1 cellular context compared by ENCODE assay signal in the genomic region with DNA sequence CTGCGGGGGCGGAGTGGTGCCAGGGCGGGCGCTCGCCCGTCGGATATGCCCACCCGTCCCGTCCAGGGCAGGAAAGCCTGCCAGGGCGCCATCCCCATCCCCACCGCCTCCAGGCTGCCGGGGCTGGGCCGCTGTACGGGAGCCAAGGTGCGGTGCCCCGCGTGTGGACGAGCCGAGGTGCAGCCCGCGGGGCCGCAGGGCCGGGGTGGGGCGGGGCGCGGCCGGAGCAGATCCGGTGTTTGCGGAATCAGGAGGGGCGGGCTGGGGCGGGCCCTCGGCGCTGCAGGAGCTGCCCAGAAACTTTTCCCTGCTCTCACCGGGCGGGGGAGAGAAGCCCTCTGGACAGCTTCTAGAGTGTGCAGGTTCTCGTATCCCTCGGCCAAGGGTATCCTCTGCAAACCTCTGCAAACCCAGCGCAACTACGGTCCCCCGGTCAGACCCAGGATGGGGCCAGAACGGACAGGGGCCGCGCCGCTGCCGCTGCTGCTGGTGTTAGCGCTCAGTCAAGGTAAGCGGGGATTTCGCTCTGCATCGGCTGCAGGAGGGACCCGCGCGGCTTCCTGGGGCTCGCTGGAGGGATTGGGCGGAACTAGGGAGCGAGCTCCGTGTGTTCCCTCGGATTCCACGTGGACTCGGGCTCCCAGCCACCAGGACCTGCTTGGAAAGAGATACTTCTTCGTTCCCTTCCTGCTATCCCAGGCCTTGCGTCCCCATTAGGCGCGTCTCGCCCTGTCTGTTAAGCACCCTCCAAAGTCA.
A peak's percentile ranks its signal among the peaks of the same experiment; 100 is the strongest.
TF ChIP-seq lines count a peak whose summit lies in the region.

A gene (plus strand): TSS at position 328 of the 756 bp plus-strand sequence. CDS start 117 bp downstream, at position 445.

TF ChIP-seq in HepG2, 621 proteins besides CTCF, POLR2A, EP300 and RAD21 (continued from another document and continues in another):
- TF ChIP-seq KMT2A (CRISPR knock-in tag; IDR thresholded peaks at IDR 0.05) (peak; percentile 90), ZNF207 (IDR thresholded peaks at IDR 0.05; ENCODE audit: borderline replicate concordance) (no peak), ZNF121 (CRISPR knock-in tag; IDR thresholded peaks at IDR 0.05) (no peak), MLLT10 (CRISPR knock-in tag; IDR thresholded peaks at IDR 0.05) (no peak), ZNF558 (CRISPR knock-in tag; IDR thresholded peaks at IDR 0.05; ENCODE audit: borderline replicate concordance) (no peak; the same call in 1 of the 2 replicates), ZMAT3 (CRISPR knock-in tag; conservative IDR thresholded peaks at IDR 0.05) (peak; percentile 79), POLR2AphosphoS2 (IDR thresholded peaks at IDR 0.05; ENCODE audit: low read depth, low read length) (no peak), KLF15 (CRISPR knock-in tag; IDR thresholded peaks at IDR 0.05; ENCODE audit: borderline replicate concordance) (no peak), HDAC6 (IDR thresholded peaks at IDR 0.05; ENCODE audit: low read depth, low read length) (no peak), GLI4 (CRISPR knock-in tag; IDR thresholded peaks at IDR 0.05; ENCODE audit: borderline replicate concordance) (peak; percentile 40; the same call in 1 of the 2 replicates), SAFB2 (CRISPR knock-in tag; IDR thresholded peaks at IDR 0.05; ENCODE audit: borderline replicate concordance, low read depth) (peak; percentile 74; the same call in 1 of the 2 replicates), SATB2 (CRISPR knock-in tag; IDR thresholded peaks at IDR 0.05) (no peak; the same call in 1 of the 2 replicates), ZBTB7B (CRISPR knock-in tag; IDR thresholded peaks at IDR 0.05) (peak; percentile 46; the same call in 1 of the 2 replicates), ZNF44 (CRISPR knock-in tag; IDR thresholded peaks at IDR 0.05) (no peak), ARID2 (CRISPR knock-in tag; IDR thresholded peaks at IDR 0.05; ENCODE audit: borderline replicate concordance) (0 out of 2 replicates have a peak, but pooled peaks have one; percentile 86), SIN3A (IDR thresholded peaks at IDR 0.05; ENCODE audit: borderline replicate concordance, low read depth, low read length) (peak; percentile 56; the same call in 1 of the 2 replicates), MYC (CRISPR knock-in tag; IDR thresholded peaks at IDR 0.05; ENCODE audit: borderline replicate concordance) (peak; percentile 55), RCOR2 (CRISPR knock-in tag; IDR thresholded peaks at IDR 0.05) (no peak), ZNF879 (CRISPR knock-in tag; IDR thresholded peaks at IDR 0.05) (no peak), HHEX (CRISPR knock-in tag; IDR thresholded peaks at IDR 0.05) (no peak), PCBP1 (IDR thresholded peaks at IDR 0.05; ENCODE audit: borderline replicate concordance, low read depth, low read length) (no peak), ZNF484 (CRISPR knock-in tag; IDR thresholded peaks at IDR 0.05; ENCODE audit: borderline replicate concordance, low read depth) (no peak), GTF2F1 (IDR thresholded peaks at IDR 0.05; ENCODE audit: low read length) (no peak), PITX1 (CRISPR knock-in tag; IDR thresholded peaks at IDR 0.05) (no peak; the same call in 1 of the 2 replicates), CEBPG (CRISPR knock-in tag; IDR thresholded peaks at IDR 0.05) (no peak; the same call in 1 of the 2 replicates), ZNF546 (CRISPR knock-in tag; conservative IDR thresholded peaks at IDR 0.05) (0 out of 2 replicates have a peak, but pooled peaks have one; percentile 40), TAF15 (IDR thresholded peaks at IDR 0.05; ENCODE audit: low read depth, low read length, poor library complexity, severe bottlenecking) (no peak), ZNF24 (IDR thresholded peaks at IDR 0.05) (no peak), JARID2 (CRISPR knock-in tag; IDR thresholded peaks at IDR 0.05; ENCODE audit: insufficient replicate concordance) (no peak), NFIB (CRISPR knock-in tag; IDR thresholded peaks at IDR 0.05; ENCODE audit: borderline replicate concordance) (no peak), ZKSCAN1 (IDR thresholded peaks at IDR 0.05; ENCODE audit: low read length) (no peak), PAF1 (CRISPR knock-in tag; IDR thresholded peaks at IDR 0.05) (no peak), SPEN (CRISPR knock-in tag; IDR thresholded peaks at IDR 0.05; ENCODE audit: low read depth) (peak; percentile 43), MIER3 (CRISPR knock-in tag; IDR thresholded peaks at IDR 0.05; ENCODE audit: borderline replicate concordance) (peak; percentile 9), ZFAT (CRISPR knock-in tag; conservative IDR thresholded peaks at IDR 0.05) (no peak), ZNF101 (CRISPR knock-in tag; IDR thresholded peaks at IDR 0.05; ENCODE audit: borderline replicate concordance, low read depth) (no peak), DNMT3B (CRISPR knock-in tag; conservative IDR thresholded peaks at IDR 0.05) (no peak; the same call in 1 of the 2 replicates), CBX1 (IDR thresholded peaks at IDR 0.05; ENCODE audit: low read depth) (no peak), HMG20B (CRISPR knock-in tag; conservative IDR thresholded peaks at IDR 0.05) (no peak), NFKBIZ (CRISPR knock-in tag; IDR thresholded peaks at IDR 0.05) (no peak), NAIF1 (CRISPR knock-in tag; IDR thresholded peaks at IDR 0.05; ENCODE audit: borderline replicate concordance) (no peak), ZNF557 (CRISPR knock-in tag; IDR thresholded peaks at IDR 0.05) (no peak)
- TF ChIP-seq, protein P1, sequence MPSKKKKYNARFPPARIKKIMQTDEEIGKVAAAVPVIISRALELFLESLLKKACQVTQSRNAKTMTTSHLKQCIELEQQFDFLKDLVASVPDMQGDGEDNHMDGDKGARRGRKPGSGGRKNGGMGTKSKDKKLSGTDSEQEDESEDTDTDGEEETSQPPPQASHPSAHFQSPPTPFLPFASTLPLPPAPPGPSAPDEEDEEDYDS (CRISPR knock-in tag; IDR thresholded peaks at IDR 0.05) = peak; percentile 89
- TF ChIP-seq, protein P2, sequence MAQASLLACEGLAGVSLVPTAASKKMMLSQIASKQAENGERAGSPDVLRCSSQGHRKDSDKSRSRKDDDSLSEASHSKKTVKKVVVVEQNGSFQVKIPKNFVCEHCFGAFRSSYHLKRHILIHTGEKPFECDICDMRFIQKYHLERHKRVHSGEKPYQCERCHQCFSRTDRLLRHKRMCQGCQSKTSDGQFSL (CRISPR knock-in tag; IDR thresholded peaks at IDR 0.05) = no peak
- TF ChIP-seq, protein P3, sequence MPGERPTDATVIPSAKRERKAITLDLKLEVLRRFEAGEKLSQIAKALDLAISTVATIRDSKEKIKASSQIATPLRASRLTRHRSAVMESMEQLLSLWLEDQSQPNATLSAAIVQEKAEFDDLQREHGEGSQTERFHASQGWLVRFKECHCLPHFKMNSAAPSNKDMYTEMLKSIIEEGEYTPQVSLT (CRISPR knock-in tag; IDR thresholded peaks at IDR 0.05; ENCODE audit: borderline replicate concordance, low read depth) = no peak
- TF ChIP-seq, protein P4, sequence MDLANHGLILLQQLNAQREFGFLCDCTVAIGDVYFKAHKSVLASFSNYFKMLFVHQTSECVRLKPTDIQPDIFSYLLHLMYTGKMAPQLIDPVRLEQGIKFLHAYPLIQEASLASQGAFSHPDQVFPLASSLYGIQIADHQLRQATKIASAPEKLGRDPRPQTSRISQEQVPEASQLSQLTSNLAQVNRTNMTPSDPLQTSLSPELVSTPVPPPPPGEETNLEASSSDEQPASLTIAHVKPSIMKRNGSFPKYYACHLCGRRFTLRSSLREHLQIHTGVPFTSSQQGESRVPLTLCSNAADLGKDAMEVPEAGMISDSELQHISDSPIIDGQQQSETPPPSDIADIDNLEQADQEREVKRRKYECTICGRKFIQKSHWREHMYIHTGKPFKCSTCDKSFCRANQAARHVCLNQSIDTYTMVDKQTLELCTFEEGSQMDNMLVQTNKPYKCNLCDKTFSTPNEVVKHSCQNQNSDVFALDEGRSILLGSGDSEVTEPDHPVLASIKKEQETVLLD (CRISPR knock-in tag; IDR thresholded peaks at IDR 0.05; ENCODE audit: low read depth) = peak; percentile 58; the same call in 1 of the 2 replicates
- TF ChIP-seq, protein P5, sequence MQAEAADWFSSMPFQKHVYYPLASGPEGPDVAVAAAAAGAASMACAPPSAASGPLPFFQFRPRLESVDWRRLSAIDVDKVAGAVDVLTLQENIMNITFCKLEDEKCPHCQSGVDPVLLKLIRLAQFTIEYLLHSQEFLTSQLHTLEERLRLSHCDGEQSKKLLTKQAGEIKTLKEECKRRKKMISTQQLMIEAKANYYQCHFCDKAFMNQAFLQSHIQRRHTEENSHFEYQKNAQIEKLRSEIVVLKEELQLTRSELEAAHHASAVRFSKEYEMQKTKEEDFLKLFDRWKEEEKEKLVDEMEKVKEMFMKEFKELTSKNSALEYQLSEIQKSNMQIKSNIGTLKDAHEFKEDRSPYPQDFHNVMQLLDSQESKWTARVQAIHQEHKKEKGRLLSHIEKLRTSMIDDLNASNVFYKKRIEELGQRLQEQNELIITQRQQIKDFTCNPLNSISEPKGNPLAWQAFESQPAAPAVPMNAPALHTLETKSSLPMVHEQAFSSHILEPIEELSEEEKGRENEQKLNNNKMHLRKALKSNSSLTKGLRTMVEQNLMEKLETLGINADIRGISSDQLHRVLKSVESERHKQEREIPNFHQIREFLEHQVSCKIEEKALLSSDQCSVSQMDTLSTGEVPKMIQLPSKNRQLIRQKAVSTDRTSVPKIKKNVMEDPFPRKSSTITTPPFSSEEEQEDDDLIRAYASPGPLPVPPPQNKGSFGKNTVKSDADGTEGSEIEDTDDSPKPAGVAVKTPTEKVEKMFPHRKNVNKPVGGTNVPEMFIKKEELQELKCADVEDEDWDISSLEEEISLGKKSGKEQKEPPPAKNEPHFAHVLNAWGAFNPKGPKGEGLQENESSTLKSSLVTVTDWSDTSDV (CRISPR knock-in tag; IDR thresholded peaks at IDR 0.05) = no peak; the same call in 1 of the 2 replicates
- TF ChIP-seq, protein P6, sequence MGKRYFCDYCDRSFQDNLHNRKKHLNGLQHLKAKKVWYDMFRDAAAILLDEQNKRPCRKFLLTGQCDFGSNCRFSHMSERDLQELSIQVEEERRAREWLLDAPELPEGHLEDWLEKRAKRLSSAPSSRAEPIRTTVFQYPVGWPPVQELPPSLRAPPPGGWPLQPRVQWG (CRISPR knock-in tag; IDR thresholded peaks at IDR 0.05; ENCODE audit: borderline replicate concordance, low read depth) = no peak
- TF ChIP-seq, protein P7, sequence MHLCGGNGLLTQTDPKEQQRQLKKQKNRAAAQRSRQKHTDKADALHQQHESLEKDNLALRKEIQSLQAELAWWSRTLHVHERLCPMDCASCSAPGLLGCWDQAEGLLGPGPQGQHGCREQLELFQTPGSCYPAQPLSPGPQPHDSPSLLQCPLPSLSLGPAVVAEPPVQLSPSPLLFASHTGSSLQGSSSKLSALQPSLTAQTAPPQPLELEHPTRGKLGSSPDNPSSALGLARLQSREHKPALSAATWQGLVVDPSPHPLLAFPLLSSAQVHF (CRISPR knock-in tag; IDR thresholded peaks at IDR 0.05) = peak; percentile 72; the same call in 1 of the 2 replicates
- TF ChIP-seq, protein P8, sequence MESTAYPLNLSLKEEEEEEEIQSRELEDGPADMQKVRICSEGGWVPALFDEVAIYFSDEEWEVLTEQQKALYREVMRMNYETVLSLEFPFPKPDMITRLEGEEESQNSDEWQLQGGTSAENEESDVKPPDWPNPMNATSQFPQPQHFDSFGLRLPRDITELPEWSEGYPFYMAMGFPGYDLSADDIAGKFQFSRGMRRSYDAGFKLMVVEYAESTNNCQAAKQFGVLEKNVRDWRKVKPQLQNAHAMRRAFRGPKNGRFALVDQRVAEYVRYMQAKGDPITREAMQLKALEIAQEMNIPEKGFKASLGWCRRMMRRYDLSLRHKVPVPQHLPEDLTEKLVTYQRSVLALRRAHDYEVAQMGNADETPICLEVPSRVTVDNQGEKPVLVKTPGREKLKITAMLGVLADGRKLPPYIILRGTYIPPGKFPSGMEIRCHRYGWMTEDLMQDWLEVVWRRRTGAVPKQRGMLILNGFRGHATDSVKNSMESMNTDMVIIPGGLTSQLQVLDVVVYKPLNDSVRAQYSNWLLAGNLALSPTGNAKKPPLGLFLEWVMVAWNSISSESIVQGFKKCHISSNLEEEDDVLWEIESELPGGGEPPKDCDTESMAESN (CRISPR knock-in tag; conservative IDR thresholded peaks at IDR 0.05) = no peak; the same call in none of the 2 replicates
- TF ChIP-seq, protein P9, sequence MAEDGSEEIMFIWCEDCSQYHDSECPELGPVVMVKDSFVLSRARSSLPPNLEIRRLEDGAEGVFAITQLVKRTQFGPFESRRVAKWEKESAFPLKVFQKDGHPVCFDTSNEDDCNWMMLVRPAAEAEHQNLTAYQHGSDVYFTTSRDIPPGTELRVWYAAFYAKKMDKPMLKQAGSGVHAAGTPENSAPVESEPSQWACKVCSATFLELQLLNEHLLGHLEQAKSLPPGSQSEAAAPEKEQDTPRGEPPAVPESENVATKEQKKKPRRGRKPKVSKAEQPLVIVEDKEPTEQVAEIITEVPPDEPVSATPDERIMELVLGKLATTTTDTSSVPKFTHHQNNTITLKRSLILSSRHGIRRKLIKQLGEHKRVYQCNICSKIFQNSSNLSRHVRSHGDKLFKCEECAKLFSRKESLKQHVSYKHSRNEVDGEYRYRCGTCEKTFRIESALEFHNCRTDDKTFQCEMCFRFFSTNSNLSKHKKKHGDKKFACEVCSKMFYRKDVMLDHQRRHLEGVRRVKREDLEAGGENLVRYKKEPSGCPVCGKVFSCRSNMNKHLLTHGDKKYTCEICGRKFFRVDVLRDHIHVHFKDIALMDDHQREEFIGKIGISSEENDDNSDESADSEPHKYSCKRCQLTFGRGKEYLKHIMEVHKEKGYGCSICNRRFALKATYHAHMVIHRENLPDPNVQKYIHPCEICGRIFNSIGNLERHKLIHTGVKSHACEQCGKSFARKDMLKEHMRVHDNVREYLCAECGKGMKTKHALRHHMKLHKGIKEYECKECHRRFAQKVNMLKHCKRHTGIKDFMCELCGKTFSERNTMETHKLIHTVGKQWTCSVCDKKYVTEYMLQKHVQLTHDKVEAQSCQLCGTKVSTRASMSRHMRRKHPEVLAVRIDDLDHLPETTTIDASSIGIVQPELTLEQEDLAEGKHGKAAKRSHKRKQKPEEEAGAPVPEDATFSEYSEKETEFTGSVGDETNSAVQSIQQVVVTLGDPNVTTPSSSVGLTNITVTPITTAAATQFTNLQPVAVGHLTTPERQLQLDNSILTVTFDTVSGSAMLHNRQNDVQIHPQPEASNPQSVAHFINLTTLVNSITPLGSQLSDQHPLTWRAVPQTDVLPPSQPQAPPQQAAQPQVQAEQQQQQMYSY (CRISPR knock-in tag; IDR thresholded peaks at IDR 0.05) = no peak
- TF ChIP-seq, protein P10, sequence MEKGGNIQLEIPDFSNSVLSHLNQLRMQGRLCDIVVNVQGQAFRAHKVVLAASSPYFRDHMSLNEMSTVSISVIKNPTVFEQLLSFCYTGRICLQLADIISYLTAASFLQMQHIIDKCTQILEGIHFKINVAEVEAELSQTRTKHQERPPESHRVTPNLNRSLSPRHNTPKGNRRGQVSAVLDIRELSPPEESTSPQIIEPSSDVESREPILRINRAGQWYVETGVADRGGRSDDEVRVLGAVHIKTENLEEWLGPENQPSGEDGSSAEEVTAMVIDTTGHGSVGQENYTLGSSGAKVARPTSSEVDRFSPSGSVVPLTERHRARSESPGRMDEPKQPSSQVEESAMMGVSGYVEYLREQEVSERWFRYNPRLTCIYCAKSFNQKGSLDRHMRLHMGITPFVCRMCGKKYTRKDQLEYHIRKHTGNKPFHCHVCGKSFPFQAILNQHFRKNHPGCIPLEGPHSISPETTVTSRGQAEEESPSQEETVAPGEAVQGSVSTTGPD (CRISPR knock-in tag; IDR thresholded peaks at IDR 0.05) = no peak
- TF ChIP-seq, protein P11, sequence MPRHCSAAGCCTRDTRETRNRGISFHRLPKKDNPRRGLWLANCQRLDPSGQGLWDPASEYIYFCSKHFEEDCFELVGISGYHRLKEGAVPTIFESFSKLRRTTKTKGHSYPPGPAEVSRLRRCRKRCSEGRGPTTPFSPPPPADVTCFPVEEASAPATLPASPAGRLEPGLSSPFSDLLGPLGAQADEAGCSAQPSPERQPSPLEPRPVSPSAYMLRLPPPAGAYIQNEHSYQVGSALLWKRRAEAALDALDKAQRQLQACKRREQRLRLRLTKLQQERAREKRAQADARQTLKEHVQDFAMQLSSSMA (CRISPR knock-in tag; IDR thresholded peaks at IDR 0.05) = 0 out of 2 replicates have a peak, but pooled peaks have one; percentile 61
